In the genomic region with DNA sequence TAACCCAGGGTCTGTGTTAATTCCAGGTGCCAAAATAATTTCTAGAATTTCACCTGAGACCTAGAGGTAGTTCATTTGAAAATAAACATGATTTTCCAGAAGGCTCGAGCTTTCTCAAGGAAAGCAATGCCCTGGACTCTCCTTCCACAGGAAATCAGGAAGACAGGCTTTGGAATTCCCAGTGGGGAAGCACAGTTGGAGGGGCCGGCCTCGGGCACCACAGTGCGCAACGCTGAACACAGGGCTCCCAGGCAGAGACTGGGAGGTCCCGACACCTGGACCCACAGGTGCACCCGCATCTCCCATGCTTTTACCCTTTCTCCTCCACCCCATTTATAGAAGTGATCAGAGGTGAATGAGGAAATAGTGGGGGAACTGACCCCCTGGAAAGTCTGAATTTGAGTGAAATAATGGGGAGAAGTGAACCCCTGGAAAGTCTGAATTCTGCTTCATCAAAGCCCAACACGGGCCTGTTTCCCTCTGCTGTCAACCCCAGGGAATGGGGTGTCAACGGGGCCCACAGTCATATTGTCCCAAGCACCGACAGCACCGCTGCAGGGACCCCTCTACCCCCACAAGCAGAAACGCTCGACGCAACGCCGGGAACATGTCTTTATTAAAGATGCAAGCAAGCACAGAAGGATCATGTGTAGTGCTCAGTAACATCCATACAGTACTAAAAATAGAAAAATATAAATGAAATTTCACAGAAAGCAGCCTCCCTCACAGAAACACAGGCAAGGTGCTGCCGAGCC, we compare ENCODE assay signal across 26 cellular contexts. TPM values are rescaled to one million over a fixed set of nuclear protein-coding genes. Genes with fewer than 3 reads are reported as not detected.
DNase-seq lines count a peak whose midpoint lies in the region; ATAC-seq and TF ChIP-seq lines count a peak whose summit lies in the region.
"Had no signal": no experiment of that assay in that cellular context is flagged by ENCODE, and none has a peak within 500 bp of the region (broad histone marks: within the 10 kb centered on the region; RNA-seq: fewer than 3 reads in every experiment).

No MANE protein-coding gene starts in this region.

- H3K27me3 ChIP-seq in GM23338 (ENCODE audit: insufficient read depth) (no peaks in the 10 kb centered on the region), colonic mucosa (no peaks in the 10 kb centered on the region)

- peak overlapping the region; percentile 68 for H3K4me2 ChIP-seq in GM23338
- H3K4me2 ChIP-seq: KMS-11 had no signal

- H3K4me3 ChIP-seq in GM23338 (no peak overlapping the region), colonic mucosa (no peak overlapping the region)
- H3K4me3 ChIP-seq: GM23248, left lung, transverse colon had no signal

- peaks cover 3% of the 10 kb centered on the region; the same call in 1 of the 3 replicates for H3K9me3 Mint-ChIP-seq in GM23338
- H3K9me3 Mint-ChIP-seq in WTC11, result no peaks in the 10 kb centered on the region
- H3K9me3 Mint-ChIP-seq: CD4-positive, alpha-beta memory T cell; nephron progenitor cell; stimulated activated naive CD8-positive, alpha-beta T cell treated with anti-CD3 and anti-CD28 coated beads, Interleukin-15, amount 100 ng/mL, for 72 hours had no signal

- H2AFZ ChIP-seq in GM23338, result no peak overlapping the region
- H2AFZ ChIP-seq: GM23248 had no signal

- POLR2A ChIA-PET in WTC11 (lab: Charles Lee), result no interaction called here

- no peak overlapping the region for H3K9ac ChIP-seq in colonic mucosa (ENCODE audit: low read depth in 2 of 2, low read length in 2 of 2)
- H3K9ac ChIP-seq: GM23248, KMS-11 had no signal

- H3K4me1 Mint-ChIP-seq in GM23338 (peaks cover 76% of the 10 kb centered on the region), WTC11 (peaks cover 57% of the 10 kb centered on the region)
- H3K4me1 Mint-ChIP-seq: CD4-positive, alpha-beta memory T cell; stimulated activated naive CD8-positive, alpha-beta T cell treated with anti-CD3 and anti-CD28 coated beads, Interleukin-15, amount 100 ng/mL, for 72 hours had no signal

- H3K27ac ChIP-seq in GM23338 (ENCODE audit: low read depth) (no peak overlapping the region), colonic mucosa (no peak overlapping the region)
- H3K27ac ChIP-seq: GM23248, KMS-11, transverse colon had no signal

- H3K9me2 ChIP-seq in GM23338 (ENCODE audit: insufficient read depth), result no peaks in the 10 kb centered on the region

- no peak for DNase-seq in GM23338 (ENCODE audit: low spot score)
- DNase-seq in WTC11 (ENCODE audit: low spot score), result no peak
- DNase-seq in left lobe of liver (ENCODE audit: low spot score), result peak; percentile 37
- DNase-seq in sciatic nerve (ENCODE audit: low spot score), result peak; percentile 37
- DNase-seq in colonic mucosa, result no peak
- no peak for DNase-seq in medulla oblongata (ENCODE audit: extremely low spot score)
- no peak for DNase-seq in iPS-NIHi11 (ENCODE audit: low spot score)
- DNase-seq: activated CD8-positive, alpha-beta T cell treated with anti-CD3 and anti-CD28 coated beads, Interleukin-2, amount 10 ng/mL, durations not matched to agents 7 days and 5 days; activated naive CD4-positive, alpha-beta T cell; activated T-cell treated with anti-CD3 and anti-CD28 coated beads, Interleukin-2, amount 50 U/mL, for 48 hours; CD4-positive, alpha-beta memory T cell; central memory CD4-positive, alpha-beta T cell; GM23248; midbrain; NCI-H1417 treated with DMSO at 0.1 percent for 48 hours; NCI-H2081 treated with DMSO at 0.1 percent for 48 hours; NCI-H446; nephron progenitor cell; stimulated activated naive CD8-positive, alpha-beta T cell treated with anti-CD3 and anti-CD28 coated beads, Interleukin-15, amount 100 ng/mL, for 72 hours; transverse colon had no signal

- ATAC-seq in GM23338, result no peak
- ATAC-seq in WTC11, result no peak
- peak; percentile 30 for ATAC-seq in left lobe of liver
- no peak for ATAC-seq in sciatic nerve
- no peak for ATAC-seq in GM21529 (IDR thresholded peaks at IDR 0.05; ENCODE audit: unreplicated experiment)
- ATAC-seq: activated CD8-positive, alpha-beta T cell treated with anti-CD3 and anti-CD28 coated beads, Interleukin-2, amount 10 ng/mL, durations not matched to agents 7 days and 5 days; Right ventricle myocardium inferior; stimulated activated naive CD8-positive, alpha-beta T cell treated with anti-CD3 and anti-CD28 coated beads, Interleukin-15, amount 100 ng/mL, for 72 hours had no signal

- CTCF ChIA-PET in WTC11 (lab: Charles Lee), result interaction anchor here (1.0 to 6.2 kb wide), 4 partner anchors 25 to 554 kb away, joined by 3 to 48 read pairs (median 6); no protein-coding TSS in a partner anchor

- peaks cover 21% of the 10 kb centered on the region for H3K4me1 ChIP-seq in GM23338 (ENCODE audit: insufficient read depth)
- H3K4me1 ChIP-seq in colonic mucosa, result no peaks in the 10 kb centered on the region

- H4K20me1 ChIP-seq in GM23338 (replicated peaks; ENCODE audit: insufficient read depth), result peaks cover 9% of the 10 kb centered on the region

- H3F3A ChIP-seq in GM23338 (replicated peaks; ENCODE audit: low read depth), result no peaks in the 10 kb centered on the region

- H3K27me3 Mint-ChIP-seq in GM23338 (ENCODE audit: insufficient read depth, low read depth, poor library complexity) (peaks cover 18% of the 10 kb centered on the region), WTC11 (ENCODE audit: low read depth) (no peaks in the 10 kb centered on the region)

- H3K9me3 ChIP-seq in colonic mucosa, result no peaks in the 10 kb centered on the region
- H3K9me3 ChIP-seq: left lung, transverse colon had no signal

- TF ChIP-seq CTCF in GM23338 (conservative IDR thresholded peaks at IDR 0.05; ENCODE audit: low read depth in 2 of 2) (no peak), WTC11 (IDR thresholded peaks at IDR 0.05) (no peak), colonic mucosa (IDR thresholded peaks at IDR 0.05) (no peak)

- peaks cover 6% of the 10 kb centered on the region for H3K36me3 ChIP-seq in GM23338 (ENCODE audit: insufficient read depth)
- no peaks in the 10 kb centered on the region for H3K36me3 ChIP-seq in colonic mucosa
- H3K36me3 ChIP-seq: left lung, transverse colon had no signal

- intact Hi-C loops in sciatic nerve (cut with DNase I) (no loop called here), colonic mucosa (cut with DNase I) (loop anchor here (10.0 kb wide), 1 partner anchor 121 kb away; no protein-coding TSS in a partner anchor)

- peaks cover 22% of the 10 kb centered on the region for H3K36me3 Mint-ChIP-seq in GM23338 (ENCODE audit: low read depth)
- H3K36me3 Mint-ChIP-seq in WTC11, result peaks cover 8% of the 10 kb centered on the region
- H3K36me3 Mint-ChIP-seq: CD4-positive, alpha-beta memory T cell had no signal

- H3K4me3 Mint-ChIP-seq in GM23338, result no peak overlapping the region
- H3K4me3 Mint-ChIP-seq in WTC11, result no peak overlapping the region
- H3K4me3 Mint-ChIP-seq: activated CD8-positive, alpha-beta T cell treated with anti-CD3 and anti-CD28 coated beads, Interleukin-2, amount 10 ng/mL, durations not matched to agents 7 days and 5 days; CD4-positive, alpha-beta memory T cell; nephron progenitor cell; stimulated activated naive CD8-positive, alpha-beta T cell treated with anti-CD3 and anti-CD28 coated beads, Interleukin-15, amount 100 ng/mL, for 72 hours had no signal

- H3K27ac Mint-ChIP-seq in GM23338 (no peak overlapping the region), WTC11 (peak overlapping the region; percentile 71; the same call in 1 of the 2 replicates)
- H3K27ac Mint-ChIP-seq: activated CD8-positive, alpha-beta T cell treated with anti-CD3 and anti-CD28 coated beads, Interleukin-2, amount 10 ng/mL, durations not matched to agents 7 days and 5 days; CD4-positive, alpha-beta memory T cell had no signal

- no peaks in the 10 kb centered on the region for H3K79me2 ChIP-seq in GM23338 (replicated peaks; ENCODE audit: insufficient read depth)

TF ChIP-seq in GM23338, 12 proteins besides CTCF, POLR2A, EP300 and RAD21 (continues in another document):
- TF ChIP-seq EZH2phosphoT487 (IDR thresholded peaks at IDR 0.05; ENCODE audit: unreplicated experiment) (no peak), CREB1 (CRISPR knock-in tag; IDR thresholded peaks at IDR 0.05; ENCODE audit: low read depth) (no peak), ZNF331 (CRISPR knock-in tag; IDR thresholded peaks at IDR 0.05; ENCODE audit: low read depth) (no peak), NANOG (IDR thresholded peaks at IDR 0.05; ENCODE audit: borderline replicate concordance) (no peak)
- TF ChIP-seq, protein P1, sequence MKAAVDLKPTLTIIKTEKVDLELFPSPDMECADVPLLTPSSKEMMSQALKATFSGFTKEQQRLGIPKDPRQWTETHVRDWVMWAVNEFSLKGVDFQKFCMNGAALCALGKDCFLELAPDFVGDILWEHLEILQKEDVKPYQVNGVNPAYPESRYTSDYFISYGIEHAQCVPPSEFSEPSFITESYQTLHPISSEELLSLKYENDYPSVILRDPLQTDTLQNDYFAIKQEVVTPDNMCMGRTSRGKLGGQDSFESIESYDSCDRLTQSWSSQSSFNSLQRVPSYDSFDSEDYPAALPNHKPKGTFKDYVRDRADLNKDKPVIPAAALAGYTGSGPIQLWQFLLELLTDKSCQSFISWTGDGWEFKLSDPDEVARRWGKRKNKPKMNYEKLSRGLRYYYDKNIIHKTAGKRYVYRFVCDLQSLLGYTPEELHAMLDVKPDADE (IDR thresholded peaks at IDR 0.05), result no peak

TF ChIP-seq in WTC11, 78 proteins besides CTCF, POLR2A, EP300 and RAD21 (continues in another document):
- TF ChIP-seq FOXP1 (CRISPR knock-in tag; IDR thresholded peaks at IDR 0.05; ENCODE audit: borderline replicate concordance) (no peak), ZNF396 (CRISPR knock-in tag; IDR thresholded peaks at IDR 0.05; ENCODE audit: borderline replicate concordance) (no peak)

RNA-seq across cellular contexts. Expression of a gene that starts 12.0 kb away (rescaled TPM):
- total RNA-seq in GM23338 (2014; rRNA removed; shearing (Covaris generic)), result 1.8 and 1.9 TPM in 2 replicates
- 1.1 and 1.2 TPM in 2 replicates for polyA plus RNA-seq in GM23338 (2016; fragmentation: Nextera tagmentation; extraction: Ambion mirVana)
- total RNA-seq in WTC11 (2021), result 0.25 to 0.94 TPM (median 0.41 TPM) in 3 replicates
- total RNA-seq in left lobe of liver, result 0.45 TPM
- total RNA-seq in sciatic nerve, result 4.4 TPM
- total RNA-seq in colonic mucosa, result under 1 TPM; 0.35 to 0.80 TPM

RNA-seq across cellular contexts. Expression of a gene that starts 38.2 kb away (rescaled TPM):
- 5.2 and 7.8 TPM in 2 replicates for total RNA-seq in GM23338 (2014; rRNA removed; shearing (Covaris generic))
- 4.3 and 4.7 TPM in 2 replicates for polyA plus RNA-seq in GM23338 (2016; fragmentation: Nextera tagmentation; extraction: Ambion mirVana)
- total RNA-seq in WTC11 (2021) (12.5 to 13.0 TPM (median 12.6 TPM) in 3 replicates), left lobe of liver (not detected), sciatic nerve (0.27 TPM), colonic mucosa (under 1 TPM; 0.10 to 0.82 TPM)
- total RNA-seq: activated CD8-positive, alpha-beta T cell treated with anti-CD3 and anti-CD28 coated beads, Interleukin-2, amount 10 ng/mL, durations not matched to agents 7 days and 5 days; CD4-positive, alpha-beta memory T cell; dermis microvascular lymphatic vessel endothelial cell; GM23248; left lung; posterior vena cava had no signal
- polyA plus RNA-seq: CD4-positive, alpha-beta memory T cell; GM23248 had no signal

Comparison
In these comparisons a context has a peak if more than half of its experiments do, and no peak if none do; other contexts are left out.
1. DNase-seq: peak in left lobe of liver (single experiment) and sciatic nerve (single experiment); none in GM23338 (single experiment), WTC11 (single experiment), colonic mucosa (single experiment), medulla oblongata (single experiment) and iPS-NIHi11 (single experiment).